Comparison of ENCODE assay signal across 31 cellular contexts in the genomic region with DNA sequence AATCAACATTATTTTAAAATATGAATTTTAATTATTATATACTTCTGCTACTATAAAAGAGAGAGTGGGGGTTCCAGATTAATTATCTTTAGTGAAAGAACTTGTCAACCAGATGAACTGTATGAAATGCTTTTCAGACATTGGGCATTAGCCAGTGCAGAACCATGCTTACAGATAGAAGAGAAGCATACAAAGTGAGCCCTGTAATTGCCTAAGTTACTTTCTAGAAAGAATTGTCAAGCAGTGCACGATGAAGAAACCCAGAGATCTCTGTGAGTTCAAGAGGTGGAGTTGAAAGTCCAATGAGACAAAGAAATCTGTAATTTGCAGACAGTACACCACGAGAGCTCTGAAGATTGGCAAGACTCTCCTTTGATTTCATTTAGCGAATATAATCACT.
"Had no signal": no experiment of that assay in that cellular context is flagged by ENCODE, and none has a peak within 500 bp of the region (broad histone marks: within the 10 kb centered on the region; RNA-seq: fewer than 3 reads in every experiment).

No MANE protein-coding gene starts in this region.

- H3K4me1 ChIP-seq: esophagus squamous epithelium, heart right ventricle, lower lobe of right lung, prostate gland, right atrium auricular region, stomach, thyroid gland had no signal

- H3K27me3 ChIP-seq: esophagus squamous epithelium, heart right ventricle, right atrium auricular region, stomach, thyroid gland had no signal

- H3K4me3 ChIP-seq: coronary artery, esophagus squamous epithelium, heart right ventricle, lower lobe of right lung, mucosa of descending colon, prostate gland, right atrium auricular region, smooth muscle cell, stomach, thyroid gland had no signal

- H3K27ac Mint-ChIP-seq: effector memory CD8-positive, alpha-beta T cell; memory B cell; mesothelial cell of epicardium; naive B cell; natural killer cell treated with Interleukin-12 subunit alpha and Interleukin-12 subunit beta and Interleukin-15 and Interleukin-18, amount 100 ng/mL, for 72 hours; type B pancreatic cell had no signal

- H3K4me3 Mint-ChIP-seq: effector memory CD8-positive, alpha-beta T cell; memory B cell; mesothelial cell of epicardium; naive B cell; natural killer cell treated with Interleukin-12 subunit alpha and Interleukin-12 subunit beta and Interleukin-15 and Interleukin-18, amount 100 ng/mL, for 72 hours; neural crest cell; type B pancreatic cell had no signal

- H3K4me1 Mint-ChIP-seq: memory B cell, naive B cell, neural crest cell had no signal

- H3K9me3 ChIP-seq: esophagus squamous epithelium, heart right ventricle, lower lobe of right lung, mucosa of descending colon, prostate gland, right atrium auricular region, stomach, thyroid gland had no signal

- H3K4me2 ChIP-seq: smooth muscle cell had no signal

- H3K27me3 Mint-ChIP-seq: effector memory CD8-positive, alpha-beta T cell; memory B cell; naive B cell; natural killer cell treated with Interleukin-12 subunit alpha and Interleukin-12 subunit beta and Interleukin-15 and Interleukin-18, amount 100 ng/mL, for 72 hours; type B pancreatic cell had no signal

- ATAC-seq: effector memory CD8-positive, alpha-beta T cell; heart right ventricle; left colon; left ventricle myocardium superior; lower lobe of right lung; mucosa of descending colon; natural killer cell treated with Interleukin-12 subunit alpha and Interleukin-12 subunit beta and Interleukin-15 and Interleukin-18, amount 100 ng/mL, for 72 hours; sciatic nerve had no signal

- H3K9me3 Mint-ChIP-seq: mesothelial cell of epicardium, neural crest cell, type B pancreatic cell had no signal

- H3K36me3 ChIP-seq: esophagus squamous epithelium, heart right ventricle, lower lobe of right lung, prostate gland, right atrium auricular region, stomach, thyroid gland had no signal

- DNase-seq: effector memory CD8-positive, alpha-beta T cell; erythroblast; esophagus squamous epithelium; foreskin melanocyte; glutamatergic neuron; heart right ventricle; hippocampal formation; kidney glomerular epithelial cell; left colon; left ventricle myocardium superior; lower lobe of right lung; mucosa of descending colon; naive B cell; nucleus accumbens; stimulated activated CD4-positive, alpha-beta T cell treated with anti-CD3 and anti-CD28 coated beads, Interleukin-12 subunit alpha, Interleukin-12 subunit beta, amount 100 ng/mL, for 4 hours; stimulated activated CD4-positive, alpha-beta T cell treated with anti-CD3 and anti-CD28 coated beads, Interleukin-1b, Interleukin-23, amount 100 ng/mL, for 48 hours; stimulated activated CD4-positive, alpha-beta T cell treated with anti-CD3 and anti-CD28 coated beads, Interleukin-4, amount 100 ng/mL, for 1 hour; stimulated activated CD8-positive, alpha-beta memory T cell treated with anti-CD3 and anti-CD28 coated beads, Interleukin-4, amount 100 ng/mL, for 48 hours; stimulated activated naive CD4-positive, alpha-beta T cell; stomach; thyroid gland had no signal

- H3K36me3 Mint-ChIP-seq: memory B cell, mesothelial cell of epicardium, naive B cell, type B pancreatic cell had no signal

- H3K27ac ChIP-seq: coronary artery, esophagus squamous epithelium, heart right ventricle, lower lobe of right lung, prostate gland, right atrium auricular region, stomach, thyroid gland had no signal
